In genomic region chr2:226701052-226701451, GRCh38 we compare ENCODE assay signal across 12 cellular contexts.
DNase-seq lines count a peak whose midpoint lies in the region; ATAC-seq and TF ChIP-seq lines count a peak whose summit lies in the region.
"Had no signal": no experiment of that assay in that cellular context is flagged by ENCODE, and none has a peak within 500 bp of the region (broad histone marks: within the 10 kb centered on the region; RNA-seq: fewer than 3 reads in every experiment).

No MANE protein-coding gene starts in this region.

- H3K4me1 Mint-ChIP-seq in brain (peaks cover 20% of the 10 kb centered on the region), progenitor cell of endocrine pancreas (ENCODE audit: low read depth) (peaks cover 14% of the 10 kb centered on the region)

- peak; percentile 85 for ATAC-seq in GM19395 (IDR thresholded peaks at IDR 0.05; ENCODE audit: unreplicated experiment)
- ATAC-seq in HG03565 (IDR thresholded peaks at IDR 0.05; ENCODE audit: unreplicated experiment) = peak; percentile 81

- TF ChIP-seq CTCF in AG04450 (IDR thresholded peaks at IDR 0.05; ENCODE audit: low read depth, low read length) (no peak), brain (conservative IDR thresholded peaks at IDR 0.05) (no peak), progenitor cell of endocrine pancreas (IDR thresholded peaks at IDR 0.05; ENCODE audit: unreplicated experiment) (no peak)

- CTCF ChIA-PET in AG04450 (lab: Charles Lee) = interaction anchor here (0.7 kb wide), 1 partner anchor 101 kb away, joined by 3 read pairs; no protein-coding TSS in a partner anchor

- H3K27ac ChIP-seq in AG04450 (ENCODE audit: low read depth, low read length) = no peak overlapping the region
- H3K27ac ChIP-seq: RWPE1 had no signal

- no peaks in the 10 kb centered on the region for H3K9me3 ChIP-seq in AG04450 (ENCODE audit: control insufficient read depth, insufficient read depth, low read length)

- H3K9me3 Mint-ChIP-seq in brain (peaks cover 0 to 2% (median 0%) of the 10 kb centered on the region in 5 experiments), progenitor cell of endocrine pancreas (ENCODE audit: low read depth) (no peaks in the 10 kb centered on the region)
- H3K9me3 Mint-ChIP-seq: CD4-positive, alpha-beta T cell had no signal

- no peaks in the 10 kb centered on the region for H3K27me3 ChIP-seq in AG04450 (ENCODE audit: control insufficient read depth, insufficient read depth, low read length)

- DNase-seq in AG04450 (ENCODE audit: low read depth, low spot score) (peak; percentile 91), globus pallidus (ENCODE audit: low spot score) (no peak), GM19238 (ENCODE audit: insufficient read length, low spot score) (no peak), NCI-H2227 treated with DMSO at 0.1 percent for 48 hours (lab: John Stamatoyannopoulos, UW) (no peak), progenitor cell of endocrine pancreas (ENCODE audit: low spot score, unreplicated experiment) (no peak)
- DNase-seq: activated effector memory CD4-positive, alpha-beta T cell treated with Interleukin-2 at 50 U/mL for 16 hours; CD4-positive, alpha-beta T cell; stimulated activated CD4-positive, alpha-beta T cell treated with anti-CD3 and anti-CD28 coated beads, Interleukin-2, amount 100 ng/mL, for 48 hours had no signal

- no peaks in the 10 kb centered on the region for H3K36me3 Mint-ChIP-seq in brain
- no peaks in the 10 kb centered on the region for H3K36me3 Mint-ChIP-seq in progenitor cell of endocrine pancreas (ENCODE audit: insufficient read depth)

- POLR2A ChIA-PET in AG04450 (lab: Yijun Ruan, JAX) = interaction anchor here (1.2 kb wide), 1 partner anchor 513 kb away, joined by 4 read pairs; no protein-coding TSS in a partner anchor

- H3K4me3 Mint-ChIP-seq in brain (no peak overlapping the region), progenitor cell of endocrine pancreas (ENCODE audit: low read depth) (no peak overlapping the region)
- H3K4me3 Mint-ChIP-seq: CD4-positive, alpha-beta T cell had no signal

- peak overlapping the region in 3 of 5 experiments; percentile 11 to 78 (median 47) for H3K27ac Mint-ChIP-seq in brain
- H3K27ac Mint-ChIP-seq in progenitor cell of endocrine pancreas = no peak overlapping the region
- H3K27ac Mint-ChIP-seq: CD4-positive, alpha-beta T cell had no signal

- no peak overlapping the region for H3K4me3 ChIP-seq in AG04450 (ENCODE audit: low read depth, low read length)

- H3K27me3 Mint-ChIP-seq in brain (peaks cover 3% of the 10 kb centered on the region), progenitor cell of endocrine pancreas (no peaks in the 10 kb centered on the region)
- H3K27me3 Mint-ChIP-seq: CD4-positive, alpha-beta T cell had no signal
